Comparison of ENCODE assay signal across 2 cellular contexts in genomic region chr7:831596-832291, GRCh38.
TF ChIP-seq lines count a peak whose summit lies in the region.

No MANE protein-coding gene starts in this region.

TF ChIP-seq in HEK293, 187 proteins besides CTCF, POLR2A, EP300 and RAD21 (continued from another document):
- TF ChIP-seq KLF17 (tag by site-specific recombination; IDR thresholded peaks at IDR 0.05) = 0 out of 2 replicates have a peak, but pooled peaks have one; percentile 23
- no peak for TF ChIP-seq ZNF747 (tag by site-specific recombination; IDR thresholded peaks at IDR 0.05)
- TF ChIP-seq ZNF433 (tag by site-specific recombination; IDR thresholded peaks at IDR 0.05; ENCODE audit: low read depth) = no peak
- no peak for TF ChIP-seq ZFP69B (tag by site-specific recombination; IDR thresholded peaks at IDR 0.05)
- TF ChIP-seq TRIM28 (IDR thresholded peaks at IDR 0.05; ENCODE audit: borderline replicate concordance, low read length) = peak; percentile 41; the same call in 1 of the 2 replicates

TF ChIP-seq in GM12878, 131 proteins besides CTCF, POLR2A, EP300 and RAD21 (continued from another document):
- TF ChIP-seq, protein P1, sequence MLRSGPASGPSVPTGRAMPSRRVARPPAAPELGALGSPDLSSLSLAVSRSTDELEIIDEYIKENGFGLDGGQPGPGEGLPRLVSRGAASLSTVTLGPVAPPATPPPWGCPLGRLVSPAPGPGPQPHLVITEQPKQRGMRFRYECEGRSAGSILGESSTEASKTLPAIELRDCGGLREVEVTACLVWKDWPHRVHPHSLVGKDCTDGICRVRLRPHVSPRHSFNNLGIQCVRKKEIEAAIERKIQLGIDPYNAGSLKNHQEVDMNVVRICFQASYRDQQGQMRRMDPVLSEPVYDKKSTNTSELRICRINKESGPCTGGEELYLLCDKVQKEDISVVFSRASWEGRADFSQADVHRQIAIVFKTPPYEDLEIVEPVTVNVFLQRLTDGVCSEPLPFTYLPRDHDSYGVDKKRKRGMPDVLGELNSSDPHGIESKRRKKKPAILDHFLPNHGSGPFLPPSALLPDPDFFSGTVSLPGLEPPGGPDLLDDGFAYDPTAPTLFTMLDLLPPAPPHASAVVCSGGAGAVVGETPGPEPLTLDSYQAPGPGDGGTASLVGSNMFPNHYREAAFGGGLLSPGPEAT (IDR thresholded peaks at IDR 0.05; ENCODE audit: low read depth) = peak; percentile 80
- TF ChIP-seq ASH2L (IDR thresholded peaks at IDR 0.05; ENCODE audit: borderline replicate concordance, low read depth) (peak; percentile 86; the same call in 1 of the 2 replicates), DPF2 (IDR thresholded peaks at IDR 0.05) (peak; percentile 88), BHLHE40 (IDR thresholded peaks at IDR 0.05; ENCODE audit: borderline replicate concordance in 1 of 2, low read depth in 2 of 2, low read length in 1 of 2) (peak; percentile 50 to 57; a peak in 1 of 4 replicates), BACH1 (IDR thresholded peaks at IDR 0.05; ENCODE audit: borderline replicate concordance) (peak; percentile 55; the same call in 1 of the 2 replicates), FOXM1 (IDR thresholded peaks at IDR 0.05; ENCODE audit: low read depth, low read length) (peak; percentile 40; the same call in 1 of the 2 replicates), MEF2B (IDR thresholded peaks at IDR 0.05; ENCODE audit: partially characterized antibody, poor library complexity, severe bottlenecking) (peak; percentile 85), TARDBP (IDR thresholded peaks at IDR 0.05; ENCODE audit: borderline replicate concordance) (no peak; the same call in 1 of the 2 replicates), MYB (IDR thresholded peaks at IDR 0.05; ENCODE audit: borderline replicate concordance, low read depth, low read length) (no peak), RUNX3 (IDR thresholded peaks at IDR 0.05; ENCODE audit: low read length) (peak; percentile 37; the same call in 1 of the 2 replicates)
